ENCODE assay signal across 19 cellular contexts in the genomic region with DNA sequence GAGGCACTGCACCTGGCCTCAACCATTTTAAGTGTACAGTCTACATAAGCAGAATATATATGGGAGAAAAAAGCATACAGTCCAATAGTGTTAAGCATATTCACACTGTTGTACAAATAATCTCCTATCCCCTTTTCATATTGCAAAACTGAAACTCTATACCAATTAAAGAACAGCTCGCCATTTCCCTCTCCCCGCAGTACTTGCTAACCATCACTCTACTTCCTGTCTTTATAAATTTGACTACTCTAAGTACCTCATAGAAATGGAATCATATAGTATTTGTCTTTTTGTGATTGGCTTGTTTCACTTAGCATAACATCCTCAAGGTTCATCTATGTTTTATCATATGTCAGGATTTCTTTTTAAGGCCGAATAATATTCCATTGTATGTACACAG. TPM values are rescaled to one million over a fixed set of nuclear protein-coding genes. Genes with fewer than 3 reads are reported as not detected.
DNase-seq lines count a peak whose midpoint lies in the region; ATAC-seq, FAIRE-seq and TF ChIP-seq lines count a peak whose summit lies in the region.
"Had no signal": no experiment of that assay in that cellular context is flagged by ENCODE, and none has a peak within 500 bp of the region (broad histone marks: within the 10 kb centered on the region; RNA-seq: fewer than 3 reads in every experiment).

No MANE protein-coding gene starts in this region.

- H3K4me1 ChIP-seq in CD4-positive, CD25-positive, alpha-beta regulatory T cell (ENCODE audit: control insufficient read depth, insufficient read depth, low read length, poor library complexity, severe bottlenecking) = no peaks in the 10 kb centered on the region
- peaks cover 5% of the 10 kb centered on the region for H3K4me1 ChIP-seq in DOHH2 (ENCODE audit: control insufficient read depth, low read length)
- H3K4me1 ChIP-seq: HAP-1 had no signal

- H3K27me3 ChIP-seq in CD4-positive, CD25-positive, alpha-beta regulatory T cell (ENCODE audit: control insufficient read depth, insufficient read depth, low read length) = no peaks in the 10 kb centered on the region
- H3K27me3 ChIP-seq in DOHH2 (ENCODE audit: control insufficient read depth, low read length) = no peaks in the 10 kb centered on the region
- H3K27me3 ChIP-seq: heart right ventricle had no signal

- peak overlapping the region in 3 of 4 donors; percentile 0 to 1 (median 1) for H3K4me3 Mint-ChIP-seq in CD4-positive, CD25-positive, alpha-beta regulatory T cell
- no peak overlapping the region for H3K4me3 Mint-ChIP-seq in T-helper 1 cell treated with Interleukin-12 subunit alpha and Interleukin-12 subunit beta and Interleukin-4 antibody, amounts not matched to agents 30 μg/mL and 1 μg/mL, for 36 hours
- H3K4me3 Mint-ChIP-seq in effector memory CD8-positive, alpha-beta T cell = peak overlapping the region; percentile 32 to 40
- H3K4me3 Mint-ChIP-seq: type B pancreatic cell had no signal

- H3K4me2 ChIP-seq in DOHH2 (ENCODE audit: low read length) = 0 out of 2 replicates have a peak overlapping the region, but pooled peaks have one; percentile 10

- no peaks in the 10 kb centered on the region for H4K20me1 ChIP-seq in DOHH2 (ENCODE audit: control insufficient read depth, insufficient read depth, low read depth, low read length)

- peaks cover 5 to 19% (median 15%) of the 10 kb centered on the region in 4 donors for H3K4me1 Mint-ChIP-seq in CD4-positive, CD25-positive, alpha-beta regulatory T cell
- peaks cover 18% of the 10 kb centered on the region for H3K4me1 Mint-ChIP-seq in T-helper 1 cell treated with Interleukin-12 subunit alpha and Interleukin-12 subunit beta and Interleukin-4 antibody, amounts not matched to agents 30 μg/mL and 1 μg/mL, for 36 hours (ENCODE audit: low read depth)
- H3K4me1 Mint-ChIP-seq in effector memory CD8-positive, alpha-beta T cell (ENCODE audit: low read depth in 2 of 2) = peaks cover 8 to 18% of the 10 kb centered on the region in 2 donors

- H3K9me2 ChIP-seq in DOHH2 (replicated peaks; ENCODE audit: control insufficient read depth, low read length) = no peaks in the 10 kb centered on the region

- H3K9me3 Mint-ChIP-seq in CD4-positive, CD25-positive, alpha-beta regulatory T cell = peaks cover 0 to 2% (median 0%) of the 10 kb centered on the region in 7 donors
- no peaks in the 10 kb centered on the region for H3K9me3 Mint-ChIP-seq in T-helper 1 cell treated with Interleukin-12 subunit alpha and Interleukin-12 subunit beta and Interleukin-4 antibody, amounts not matched to agents 30 μg/mL and 1 μg/mL, for 36 hours
- H3K9me3 Mint-ChIP-seq in effector memory CD8-positive, alpha-beta T cell = no peaks in the 10 kb centered on the region

- no peaks in the 10 kb centered on the region for H3K27me3 Mint-ChIP-seq in CD4-positive, CD25-positive, alpha-beta regulatory T cell
- no peaks in the 10 kb centered on the region for H3K27me3 Mint-ChIP-seq in T-helper 1 cell treated with Interleukin-12 subunit alpha and Interleukin-12 subunit beta and Interleukin-4 antibody, amounts not matched to agents 30 μg/mL and 1 μg/mL, for 36 hours (ENCODE audit: low read depth)
- no peaks in the 10 kb centered on the region for H3K27me3 Mint-ChIP-seq in effector memory CD8-positive, alpha-beta T cell
- H3K27me3 Mint-ChIP-seq: type B pancreatic cell had no signal

- no peaks in the 10 kb centered on the region for H3K36me3 ChIP-seq in CD4-positive, CD25-positive, alpha-beta regulatory T cell (ENCODE audit: control insufficient read depth, insufficient read depth, low read length)
- no peaks in the 10 kb centered on the region for H3K36me3 ChIP-seq in DOHH2 (ENCODE audit: control insufficient read depth, low read length)
- H3K36me3 ChIP-seq: HAP-1, heart right ventricle had no signal

- no peak overlapping the region for H3K4me3 ChIP-seq in CD4-positive, CD25-positive, alpha-beta regulatory T cell (ENCODE audit: low read depth, low read length)
- H3K4me3 ChIP-seq in DOHH2 (ENCODE audit: low read length) = no peak overlapping the region
- H3K4me3 ChIP-seq: HAP-1, heart right ventricle, skin epidermis had no signal

- H3F3A ChIP-seq in DOHH2 (ENCODE audit: control insufficient read depth, insufficient read depth) = no peaks in the 10 kb centered on the region

- in situ Hi-C loops in ACHN (cut with HindIII; ENCODE audit: low pct_ligation_motif_present, low pct_unique_long_range_greater_than_20kb, low sequenced_read_pairs) = no loop called here

- FAIRE-seq in H54 (lab: Jason Lieb, UNC) = no peak

- no peak overlapping the region for H3K27ac ChIP-seq in CD4-positive, CD25-positive, alpha-beta regulatory T cell (ENCODE audit: insufficient read depth, low read length, poor library complexity, severe bottlenecking)
- no peak overlapping the region for H3K27ac ChIP-seq in DOHH2 (ENCODE audit: low read depth, low read length)
- H3K27ac ChIP-seq: heart right ventricle, skin epidermis had no signal

- DNase-seq in CD4-positive, CD25-positive, alpha-beta regulatory T cell = peak in 1 of 3 donors; percentile 61
- DNase-seq in effector memory CD8-positive, alpha-beta T cell = no peak
- DNase-seq in ACHN (no peak), H54 (ENCODE audit: insufficient read length, low spot score) (no peak), NCI-H128 (lab: John Stamatoyannopoulos, UW; ENCODE audit: unreplicated experiment) (no peak)
- DNase-seq: Caco-2, dermis blood vessel endothelial cell, heart right ventricle, Karpas-422, NCI-H1105, NCI-H524, PC-3, SHP77 treated with DMSO at 0.1 percent for 48 hours had no signal

- no peak for TF ChIP-seq POLR2A in H54 (IDR thresholded peaks at IDR 0.05; ENCODE audit: low read depth, low read length)

- H3K9me3 ChIP-seq in CD4-positive, CD25-positive, alpha-beta regulatory T cell (ENCODE audit: control insufficient read depth in 2 of 2, low read length in 2 of 2) = no peaks in the 10 kb centered on the region
- no peaks in the 10 kb centered on the region for H3K9me3 ChIP-seq in DOHH2 (ENCODE audit: control insufficient read depth, insufficient read depth, low read length)
- H3K9me3 ChIP-seq: HAP-1 had no signal

- no peaks in the 10 kb centered on the region for H3K36me3 Mint-ChIP-seq in CD4-positive, CD25-positive, alpha-beta regulatory T cell
- H3K36me3 Mint-ChIP-seq in T-helper 1 cell treated with Interleukin-12 subunit alpha and Interleukin-12 subunit beta and Interleukin-4 antibody, amounts not matched to agents 30 μg/mL and 1 μg/mL, for 36 hours (ENCODE audit: low read depth) = no peaks in the 10 kb centered on the region
- H3K36me3 Mint-ChIP-seq in effector memory CD8-positive, alpha-beta T cell (ENCODE audit: insufficient read depth) = peaks cover 3% of the 10 kb centered on the region
- H3K36me3 Mint-ChIP-seq: type B pancreatic cell had no signal

- peak overlapping the region in 2 of 3 donors; percentile 1 to 20 for H3K27ac Mint-ChIP-seq in CD4-positive, CD25-positive, alpha-beta regulatory T cell
- H3K27ac Mint-ChIP-seq in T-helper 1 cell treated with Interleukin-12 subunit alpha and Interleukin-12 subunit beta and Interleukin-4 antibody, amounts not matched to agents 30 μg/mL and 1 μg/mL, for 36 hours = peak overlapping the region; percentile 46
- H3K27ac Mint-ChIP-seq in effector memory CD8-positive, alpha-beta T cell = peak overlapping the region; percentile 27 to 76
- H3K27ac Mint-ChIP-seq: type B pancreatic cell had no signal

- no peaks in the 10 kb centered on the region for H3K79me2 ChIP-seq in DOHH2 (ENCODE audit: control insufficient read depth, low read length)

- peak; percentile 65 to 71 for ATAC-seq in CD4-positive, CD25-positive, alpha-beta regulatory T cell (ENCODE audit: low read depth in 2 of 2)
- ATAC-seq in effector memory CD8-positive, alpha-beta T cell (replicated peaks) = peak; percentile 61
- no peak for ATAC-seq in HG03354 (IDR thresholded peaks at IDR 0.05; ENCODE audit: poor library complexity, severe bottlenecking, unreplicated experiment)
- ATAC-seq: heart right ventricle, PC-3 had no signal

- TF ChIP-seq CTCF in DOHH2 (IDR thresholded peaks at IDR 0.05; ENCODE audit: low read depth, low read length, poor library complexity, severe bottlenecking) = no peak

RNA-seq across cellular contexts. Expression of gene TASOR, which starts 21.6 kb away (rescaled TPM):
- total RNA-seq in CD4-positive, CD25-positive, alpha-beta regulatory T cell = 77.4 TPM
- 10 to 100 TPM; 29.3 to 38.4 (median 32.5) TPM for polyA plus RNA-seq in CD4-positive, CD25-positive, alpha-beta regulatory T cell
